In genomic region chr4:90293320-90293719, GRCh38 we compare ENCODE assay signal across 10 cellular contexts.
DNase-seq lines count a peak whose midpoint lies in the region; ATAC-seq, FAIRE-seq and TF ChIP-seq lines count a peak whose summit lies in the region.
"Had no signal": no experiment of that assay in that cellular context is flagged by ENCODE, and none has a peak within 500 bp of the region (broad histone marks: within the 10 kb centered on the region; RNA-seq: fewer than 3 reads in every experiment).

No MANE protein-coding gene starts in this region.

- H3K27ac ChIP-seq in AG04450 (ENCODE audit: low read depth, low read length) (no peak overlapping the region), astrocyte (ENCODE audit: low read depth, low read length) (no peak overlapping the region), kidney (ENCODE audit: low read depth in 2 of 2, low read length in 2 of 2) (no peak overlapping the region)
- H3K27ac ChIP-seq: gastroesophageal sphincter had no signal

- intact Hi-C loops in kidney (cut with DNase I): no loop called here

- FAIRE-seq in astrocyte (lab: Jason Lieb, UNC) (no peak), kidney (lab: Jason Lieb, UNC) (peak; percentile 99), GM12892 (lab: Jason Lieb, UNC) (no peak)

- TF ChIP-seq POLR2A in GM12892 (IDR thresholded peaks at IDR 0.05; ENCODE audit: low read depth, low read length): no peak

- H3K79me2 ChIP-seq in astrocyte (ENCODE audit: insufficient read depth, low read length): no peaks in the 10 kb centered on the region

- H3K27me3 Mint-ChIP-seq in astrocyte (ENCODE audit: low read depth, unreplicated experiment): no peaks in the 10 kb centered on the region

- ATAC-seq in HG03460 (IDR thresholded peaks at IDR 0.05; ENCODE audit: unreplicated experiment): no peak
- ATAC-seq in HG02981 (IDR thresholded peaks at IDR 0.05; ENCODE audit: unreplicated experiment): no peak
- ATAC-seq: gastroesophageal sphincter had no signal

- no peaks in the 10 kb centered on the region for H4K20me1 ChIP-seq in astrocyte (ENCODE audit: insufficient read depth, low read length)

- no peaks in the 10 kb centered on the region for H3K27me3 ChIP-seq in AG04450 (ENCODE audit: control insufficient read depth, insufficient read depth, low read length)
- H3K27me3 ChIP-seq in astrocyte (ENCODE audit: insufficient read depth, low read length): no peaks in the 10 kb centered on the region
- H3K27me3 ChIP-seq: gastroesophageal sphincter had no signal

- no peak overlapping the region for H3K4me2 ChIP-seq in astrocyte (ENCODE audit: low read length)

- DNase-seq in AG04450 (ENCODE audit: low read depth, low spot score): no peak
- DNase-seq in astrocyte (ENCODE audit: low read depth): no peak
- DNase-seq in kidney: no peak
- DNase-seq in GM12892 (ENCODE audit: insufficient read length): no peak
- no peak for DNase-seq in NCI-H69 (lab: John Stamatoyannopoulos, UW)
- DNase-seq: NCI-H187 treated with DMSO at 0.1 percent for 48 hours had no signal

- no peak overlapping the region for H3K27ac Mint-ChIP-seq in astrocyte (ENCODE audit: unreplicated experiment)

- H3K9ac ChIP-seq in astrocyte (ENCODE audit: low read length) (no peak overlapping the region), kidney (ENCODE audit: low read length in 2 of 2) (no peak overlapping the region)

- H3K9me3 Mint-ChIP-seq in astrocyte (ENCODE audit: unreplicated experiment): no peaks in the 10 kb centered on the region

- no peaks in the 10 kb centered on the region for H3K4me1 Mint-ChIP-seq in astrocyte (ENCODE audit: low read depth, unreplicated experiment)

- POLR2A ChIA-PET in AG04450 (lab: Yijun Ruan, JAX): no interaction called here

- no peaks in the 10 kb centered on the region for H3K36me3 ChIP-seq in astrocyte (ENCODE audit: insufficient read depth, low read length)
- H3K36me3 ChIP-seq in kidney (ENCODE audit: control insufficient read depth in 1 of 2, insufficient read depth in 2 of 2, low read length in 2 of 2): no peaks in the 10 kb centered on the region
- H3K36me3 ChIP-seq: gastroesophageal sphincter had no signal

- no peak overlapping the region for H3K4me3 Mint-ChIP-seq in astrocyte (ENCODE audit: unreplicated experiment)

- TF ChIP-seq CTCF in AG04450 (IDR thresholded peaks at IDR 0.05; ENCODE audit: low read depth, low read length) (peak; percentile 51), GM12872 (IDR thresholded peaks at IDR 0.05; ENCODE audit: insufficient read depth, low read depth, low read length) (peak; percentile 16; the same call in 1 of the 3 replicates), astrocyte (IDR thresholded peaks at IDR 0.05; ENCODE audit: insufficient read depth, low read depth, low read length) (peak; percentile 28), kidney (IDR thresholded peaks at IDR 0.05; ENCODE audit: borderline replicate concordance, extremely low read depth, insufficient read depth) (peak; percentile 43)

- CTCF ChIA-PET in AG04450 (lab: Charles Lee): interaction anchor here (1.0 to 1.5 kb wide), 2 partner anchors 636 to 1067 kb away, joined by 3 to 6 read pairs; no protein-coding TSS in a partner anchor

- H3K4me1 ChIP-seq in astrocyte (ENCODE audit: insufficient read depth, low read length) (no peaks in the 10 kb centered on the region), kidney (ENCODE audit: control insufficient read depth in 1 of 2, insufficient read depth in 1 of 2, low read depth in 1 of 2, low read length in 2 of 2) (no peaks in the 10 kb centered on the region)
- H3K4me1 ChIP-seq: gastroesophageal sphincter had no signal

- H2AFZ ChIP-seq in astrocyte (ENCODE audit: low read depth, low read length): no peak overlapping the region

- H3K9me3 ChIP-seq in AG04450 (ENCODE audit: control insufficient read depth, insufficient read depth, low read length): no peaks in the 10 kb centered on the region
- no peaks in the 10 kb centered on the region for H3K9me3 ChIP-seq in astrocyte (ENCODE audit: insufficient read depth, low read depth, low read length)
- H3K9me3 ChIP-seq in kidney (ENCODE audit: control insufficient read depth in 1 of 2, low read length in 2 of 2): no peaks in the 10 kb centered on the region
- H3K9me3 ChIP-seq: gastroesophageal sphincter had no signal

- no peaks in the 10 kb centered on the region for H3K36me3 Mint-ChIP-seq in astrocyte (ENCODE audit: low read depth, unreplicated experiment)

- H3K4me3 ChIP-seq in AG04450 (ENCODE audit: low read depth, low read length) (no peak overlapping the region), astrocyte (ENCODE audit: insufficient read depth, low read depth, low read length) (no peak overlapping the region), kidney (ENCODE audit: low read length in 2 of 2) (no peak overlapping the region)
- H3K4me3 ChIP-seq: gastroesophageal sphincter had no signal
